13 cellular contexts compared by ENCODE assay signal in genomic region chr20:36267605-36268500, GRCh38.
"Had no signal": no experiment of that assay in that cellular context is flagged by ENCODE, and none has a peak within 500 bp of the region (broad histone marks: within the 10 kb centered on the region; RNA-seq: fewer than 3 reads in every experiment).

No MANE protein-coding gene starts in this region.

- ATAC-seq: activated CD8-positive, alpha-beta T cell treated with anti-CD3 and anti-CD28 coated beads for 36 hours; activated naive CD4-positive, alpha-beta T cell treated with anti-CD3 and anti-CD28 coated beads, Interleukin-2, amount 50 U/mL, for 72 hours; activated T-helper 17 cell treated with anti-CD3 and anti-CD28 coated beads, Interleukin-2, amount 50 U/mL, for 72 hours; foreskin keratinocyte; heart left ventricle; left lung had no signal

- DNase-seq: activated CD8-positive, alpha-beta T cell treated with anti-CD3 and anti-CD28 coated beads for 36 hours; amniotic stem cell; brain microvascular endothelial cell; cerebellar nuclear complex; foreskin keratinocyte; heart left ventricle; left lung; mesendoderm; small intestine; thyroid gland had no signal

- H3K4me1 ChIP-seq: foreskin keratinocyte, heart left ventricle, left lung, thyroid gland, vagina had no signal

- H3K27ac ChIP-seq: brain microvascular endothelial cell, foreskin keratinocyte, heart left ventricle, left lung, thyroid gland, vagina had no signal

- H3K4me3 Mint-ChIP-seq: activated CD8-positive, alpha-beta T cell treated with anti-CD3 and anti-CD28 coated beads for 36 hours; activated T-helper 17 cell treated with anti-CD3 and anti-CD28 coated beads, Interleukin-2, amount 50 U/mL, for 72 hours had no signal

- H3K4me1 Mint-ChIP-seq: activated T-helper 17 cell treated with anti-CD3 and anti-CD28 coated beads, Interleukin-2, amount 50 U/mL, for 72 hours had no signal

- H3K36me3 ChIP-seq: brain microvascular endothelial cell, heart left ventricle, left lung, thyroid gland, vagina had no signal

- H3K4me3 ChIP-seq: heart left ventricle, left lung, thyroid gland, vagina had no signal

- H3K27ac Mint-ChIP-seq: activated CD8-positive, alpha-beta T cell treated with anti-CD3 and anti-CD28 coated beads for 36 hours; activated naive CD4-positive, alpha-beta T cell treated with anti-CD3 and anti-CD28 coated beads, Interleukin-2, amount 50 U/mL, for 72 hours; activated T-helper 17 cell treated with anti-CD3 and anti-CD28 coated beads, Interleukin-2, amount 50 U/mL, for 72 hours had no signal

- H3K27me3 Mint-ChIP-seq: activated CD8-positive, alpha-beta T cell treated with anti-CD3 and anti-CD28 coated beads for 36 hours; activated T-helper 17 cell treated with anti-CD3 and anti-CD28 coated beads, Interleukin-2, amount 50 U/mL, for 72 hours had no signal

- H3K36me3 Mint-ChIP-seq: activated naive CD4-positive, alpha-beta T cell treated with anti-CD3 and anti-CD28 coated beads, Interleukin-2, amount 50 U/mL, for 72 hours had no signal

- H3K9me3 Mint-ChIP-seq: activated CD8-positive, alpha-beta T cell treated with anti-CD3 and anti-CD28 coated beads for 36 hours; activated naive CD4-positive, alpha-beta T cell treated with anti-CD3 and anti-CD28 coated beads, Interleukin-2, amount 50 U/mL, for 72 hours; activated T-helper 17 cell treated with anti-CD3 and anti-CD28 coated beads, Interleukin-2, amount 50 U/mL, for 72 hours had no signal

- H3K9me3 ChIP-seq: heart left ventricle, left lung, thyroid gland, vagina had no signal

- H3K27me3 ChIP-seq: brain microvascular endothelial cell, foreskin keratinocyte, thyroid gland, vagina had no signal
